In the genomic region with DNA sequence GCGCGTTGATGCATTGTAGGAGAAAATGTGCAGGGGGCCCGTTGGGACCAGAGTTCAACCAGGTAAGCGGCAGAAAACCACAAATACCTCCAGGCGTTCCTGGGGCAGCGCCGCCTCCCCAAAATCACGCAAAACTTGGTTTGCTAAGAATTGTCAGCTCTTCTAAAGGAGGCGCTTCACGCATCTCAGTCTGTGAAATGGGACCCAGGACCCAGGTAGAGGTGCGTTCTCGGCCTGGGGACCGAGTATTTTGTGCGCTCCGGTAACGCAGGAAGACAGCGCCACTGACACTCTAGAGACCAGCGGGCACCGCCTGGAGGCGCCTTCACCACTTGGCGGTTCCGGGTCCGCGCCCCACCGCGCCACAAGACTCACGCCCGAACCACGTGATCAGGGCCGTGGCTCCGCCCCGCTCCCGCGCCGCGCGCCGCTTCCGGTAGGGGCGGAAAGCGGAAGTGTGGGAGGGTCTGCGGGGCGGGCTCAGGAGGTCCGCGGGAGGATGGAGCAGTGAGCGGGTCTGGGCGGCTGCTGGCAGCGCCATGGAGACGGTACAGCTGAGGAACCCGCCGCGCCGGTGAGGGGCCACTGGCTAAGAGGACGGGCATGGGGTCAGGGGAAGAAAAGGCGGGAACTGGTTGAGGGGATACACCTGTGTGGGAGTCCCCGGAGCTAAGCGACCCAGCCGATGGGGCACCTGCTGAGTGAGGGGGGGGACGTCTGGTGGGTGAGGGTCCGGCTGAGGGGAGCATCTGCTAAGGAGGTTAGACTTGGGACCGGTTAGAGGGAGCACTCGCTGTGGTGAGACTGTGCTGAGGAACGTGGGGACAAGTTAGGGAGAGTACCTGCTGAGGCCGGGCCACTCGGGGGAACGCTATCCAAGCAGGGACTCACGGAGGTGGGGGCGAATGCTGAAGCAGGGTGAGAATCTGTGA, we compare ENCODE assay signal across 8 cellular contexts. TPM values are rescaled to one million over a fixed set of nuclear protein-coding genes. Genes with fewer than 3 reads are reported as not detected.
A peak's percentile ranks its signal among the peaks of the same experiment; 100 is the strongest.
DNase-seq lines count a peak whose midpoint lies in the region; ATAC-seq and TF ChIP-seq lines count a peak whose summit lies in the region.

A gene (plus strand): TSS at position 483 of the 932 bp plus-strand sequence. CDS start 57 bp downstream, at position 540.

- no peaks in the 10 kb centered on the region for H3K9me3 Mint-ChIP-seq in activated T-helper 2 cell treated with anti-CD3 and anti-CD28 coated beads, Interferon-gamma antibody, Interleukin-2, Interleukin-4, amounts not matched to agents 10 μg/mL and 5 μg/mL and 100 μg/mL, durations not matched to agents 14 hours and 24 hours and 36 hours
- H3K9me3 Mint-ChIP-seq in natural killer cell treated with Interleukin-12 subunit alpha and Interleukin-12 subunit beta and Interleukin-15 and Interleukin-18, amount 100 ng/mL, for 72 hours, result no peaks in the 10 kb centered on the region
- H3K9me3 Mint-ChIP-seq in stimulated activated naive CD8-positive, alpha-beta T cell treated with anti-CD3 and anti-CD28 coated beads, Interleukin-15, Interleukin-2, amounts not matched to agents 100 ng/mL and 50 ng/mL, for 24 hours, result no peaks in the 10 kb centered on the region

- H3K4me3 ChIP-seq in LNCaP clone FGC (ENCODE audit: low read depth, low read length), result peak within 1 kb of the TSS; percentile 97

- TF ChIP-seq CTCF in LNCaP clone FGC (IDR thresholded peaks at IDR 0.05; ENCODE audit: control insufficient read depth, extremely low read depth, insufficient read depth), result peak; percentile 52
- TF ChIP-seq CTCF in RWPE1 (conservative IDR thresholded peaks at IDR 0.05; ENCODE audit: low read depth), result peak; percentile 80

- DNase-seq in EL (peak; percentile 93), GOT3 (lab: John Stamatoyannopoulos, UW) (peak; percentile 86), LNCaP clone FGC (ENCODE audit: low read depth) (peak; percentile 75), RWPE1 (ENCODE audit: low spot score) (peak; percentile 95), fibroblast of peridontal ligament (ENCODE audit: extremely low read depth) (peak; percentile 83)
- peak; percentile 94 for DNase-seq in activated T-helper 2 cell treated with anti-CD3 and anti-CD28 coated beads, Interferon-gamma antibody, Interleukin-2, Interleukin-4, amounts not matched to agents 10 μg/mL and 5 μg/mL and 100 μg/mL, durations not matched to agents 14 hours and 24 hours and 36 hours (ENCODE audit: low spot score)
- DNase-seq in natural killer cell treated with Interleukin-12 subunit alpha and Interleukin-12 subunit beta and Interleukin-15 and Interleukin-18, amount 100 ng/mL, for 72 hours (ENCODE audit: low spot score), result peak; percentile 96

- intact Hi-C loops in activated T-helper 2 cell treated with anti-CD3 and anti-CD28 coated beads, Interferon-gamma antibody, Interleukin-2, Interleukin-4, amounts not matched to agents 10 μg/mL and 5 μg/mL and 100 μg/mL, durations not matched to agents 14 hours and 24 hours and 36 hours (cut with micrococcal nuclease), result loop anchor here (2.0 to 5.0 kb wide), 3 partner anchors 77 to 319 kb away; no protein-coding TSS in a partner anchor

- peak; percentile 93 to 96 for ATAC-seq in natural killer cell treated with Interleukin-12 subunit alpha and Interleukin-12 subunit beta and Interleukin-15 and Interleukin-18, amount 100 ng/mL, for 72 hours

- peak within 1 kb of the TSS; percentile 94 for H3K27ac Mint-ChIP-seq in activated T-helper 2 cell treated with anti-CD3 and anti-CD28 coated beads, Interferon-gamma antibody, Interleukin-2, Interleukin-4, amounts not matched to agents 10 μg/mL and 5 μg/mL and 100 μg/mL, durations not matched to agents 14 hours and 24 hours and 36 hours
- peak within 1 kb of the TSS; percentile 93 to 96 for H3K27ac Mint-ChIP-seq in natural killer cell treated with Interleukin-12 subunit alpha and Interleukin-12 subunit beta and Interleukin-15 and Interleukin-18, amount 100 ng/mL, for 72 hours
- peak within 1 kb of the TSS; percentile 89 for H3K27ac Mint-ChIP-seq in stimulated activated naive CD8-positive, alpha-beta T cell treated with anti-CD3 and anti-CD28 coated beads, Interleukin-15, Interleukin-2, amounts not matched to agents 100 ng/mL and 50 ng/mL, for 24 hours

- CTCF ChIA-PET in RWPE1 (lab: Yijun Ruan, JAX), result interaction anchor here (0.5 to 1.0 kb wide), 4 partner anchors 11 to 446 kb away, joined by 3 to 5 read pairs (median 4); a partner anchor contains a TSS

- no peaks in the 10 kb centered on the region for H3K27me3 Mint-ChIP-seq in activated T-helper 2 cell treated with anti-CD3 and anti-CD28 coated beads, Interferon-gamma antibody, Interleukin-2, Interleukin-4, amounts not matched to agents 10 μg/mL and 5 μg/mL and 100 μg/mL, durations not matched to agents 14 hours and 24 hours and 36 hours (ENCODE audit: low read depth)
- no peaks in the 10 kb centered on the region for H3K27me3 Mint-ChIP-seq in natural killer cell treated with Interleukin-12 subunit alpha and Interleukin-12 subunit beta and Interleukin-15 and Interleukin-18, amount 100 ng/mL, for 72 hours
- H3K27me3 Mint-ChIP-seq in stimulated activated naive CD8-positive, alpha-beta T cell treated with anti-CD3 and anti-CD28 coated beads, Interleukin-15, Interleukin-2, amounts not matched to agents 100 ng/mL and 50 ng/mL, for 24 hours, result no peaks in the 10 kb centered on the region

- POLR2A ChIA-PET in RWPE1 (lab: Yijun Ruan, JAX; ENCODE audit: low non-redundant PET), result interaction anchor here (1.0 kb wide), 1 partner anchor 12 kb away, joined by 3 read pairs; no protein-coding TSS in a partner anchor

- H3K36me3 Mint-ChIP-seq in activated T-helper 2 cell treated with anti-CD3 and anti-CD28 coated beads, Interferon-gamma antibody, Interleukin-2, Interleukin-4, amounts not matched to agents 10 μg/mL and 5 μg/mL and 100 μg/mL, durations not matched to agents 14 hours and 24 hours and 36 hours (ENCODE audit: low read depth), result peaks cover 34% of the 10 kb centered on the region
- H3K36me3 Mint-ChIP-seq in natural killer cell treated with Interleukin-12 subunit alpha and Interleukin-12 subunit beta and Interleukin-15 and Interleukin-18, amount 100 ng/mL, for 72 hours, result peaks cover 20% of the 10 kb centered on the region
- peaks cover 35% of the 10 kb centered on the region for H3K36me3 Mint-ChIP-seq in stimulated activated naive CD8-positive, alpha-beta T cell treated with anti-CD3 and anti-CD28 coated beads, Interleukin-15, Interleukin-2, amounts not matched to agents 100 ng/mL and 50 ng/mL, for 24 hours (ENCODE audit: low read depth)

- H3K27ac ChIP-seq in RWPE1, result peak within 1 kb of the TSS; percentile 79

- peak within 1 kb of the TSS; percentile 99 for H3K4me3 Mint-ChIP-seq in activated T-helper 2 cell treated with anti-CD3 and anti-CD28 coated beads, Interferon-gamma antibody, Interleukin-2, Interleukin-4, amounts not matched to agents 10 μg/mL and 5 μg/mL and 100 μg/mL, durations not matched to agents 14 hours and 24 hours and 36 hours (ENCODE audit: low read depth)
- H3K4me3 Mint-ChIP-seq in natural killer cell treated with Interleukin-12 subunit alpha and Interleukin-12 subunit beta and Interleukin-15 and Interleukin-18, amount 100 ng/mL, for 72 hours, result peak within 1 kb of the TSS; percentile 94
- H3K4me3 Mint-ChIP-seq in stimulated activated naive CD8-positive, alpha-beta T cell treated with anti-CD3 and anti-CD28 coated beads, Interleukin-15, Interleukin-2, amounts not matched to agents 100 ng/mL and 50 ng/mL, for 24 hours, result peak within 1 kb of the TSS; percentile 99

- peaks cover 57% of the 10 kb centered on the region for H3K4me1 Mint-ChIP-seq in activated T-helper 2 cell treated with anti-CD3 and anti-CD28 coated beads, Interferon-gamma antibody, Interleukin-2, Interleukin-4, amounts not matched to agents 10 μg/mL and 5 μg/mL and 100 μg/mL, durations not matched to agents 14 hours and 24 hours and 36 hours (ENCODE audit: low read depth)
- H3K4me1 Mint-ChIP-seq in natural killer cell treated with Interleukin-12 subunit alpha and Interleukin-12 subunit beta and Interleukin-15 and Interleukin-18, amount 100 ng/mL, for 72 hours (ENCODE audit: low read depth in 2 of 2), result peaks cover 61 to 75% of the 10 kb centered on the region in 2 donors
- peaks cover 77% of the 10 kb centered on the region for H3K4me1 Mint-ChIP-seq in stimulated activated naive CD8-positive, alpha-beta T cell treated with anti-CD3 and anti-CD28 coated beads, Interleukin-15, Interleukin-2, amounts not matched to agents 100 ng/mL and 50 ng/mL, for 24 hours (ENCODE audit: low read depth)

RNA-seq across cellular contexts. Expression of the gene that starts here (rescaled TPM):
- total RNA-seq in activated T-helper 2 cell treated with anti-CD3 and anti-CD28 coated beads, Interferon-gamma antibody, Interleukin-2, Interleukin-4, amounts not matched to agents 10 μg/mL and 5 μg/mL and 100 μg/mL, durations not matched to agents 14 hours and 24 hours and 36 hours, result 147 and 149 TPM in 2 replicates
- total RNA-seq in natural killer cell treated with Interleukin-12 subunit alpha and Interleukin-12 subunit beta and Interleukin-15 and Interleukin-18, amount 100 ng/mL, for 72 hours, result 100 to 1,000 TPM; 157 to 264 TPM

Comparison
In these comparisons a context has a peak if more than half of its experiments do, and no peak if none do; other contexts are left out.
1. Peak in every context shown above with its lines: DNase-seq, ATAC-seq, H3K4me3 ChIP-seq and H3K27ac ChIP-seq.